8 cellular contexts compared by ENCODE assay signal in the genomic region with DNA sequence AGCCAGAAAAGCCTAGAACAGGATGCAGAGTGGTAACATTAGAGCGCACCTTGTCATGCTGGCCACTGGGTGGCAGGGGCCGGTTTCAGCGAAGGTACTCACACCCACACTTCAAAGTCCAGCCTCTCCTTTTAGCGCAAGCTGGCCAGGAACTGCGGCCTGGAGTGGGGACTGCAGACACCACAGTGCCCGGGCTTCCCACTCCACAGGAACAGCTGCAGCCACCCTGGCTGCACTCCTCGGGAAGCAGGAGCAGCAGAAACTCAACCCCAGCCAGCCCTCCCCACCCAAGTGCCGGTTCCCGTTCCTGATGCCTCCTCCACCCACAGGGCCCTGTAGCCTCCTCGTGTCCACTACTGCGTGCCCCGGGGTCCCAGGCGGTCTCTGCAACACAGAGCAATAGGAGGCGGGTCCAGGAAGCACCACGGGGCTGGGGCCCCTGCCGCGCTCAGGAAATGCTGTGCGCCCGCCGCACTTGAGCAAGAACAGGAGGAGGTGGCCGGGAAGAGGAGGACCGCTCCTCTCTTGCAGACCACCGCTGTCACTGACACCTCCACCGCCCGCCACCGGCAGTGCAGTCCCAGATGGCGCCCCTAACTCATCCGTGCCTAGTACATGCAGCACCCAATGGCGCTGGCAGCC. TPM values are rescaled to one million over a fixed set of nuclear protein-coding genes. Genes with fewer than 3 reads are reported as not detected.
DNase-seq lines count a peak whose midpoint lies in the region; ATAC-seq and TF ChIP-seq lines count a peak whose summit lies in the region.

No MANE protein-coding gene starts in this region.

- H3K4me1 ChIP-seq in endodermal cell (ENCODE audit: control insufficient read depth, insufficient read depth, low read length) = peaks cover 22% of the 10 kb centered on the region
- peaks cover 3% of the 10 kb centered on the region for H3K4me1 ChIP-seq in mucosa of descending colon (ENCODE audit: low read depth)

- DNase-seq in activated T-cell treated with anti-CD3 and anti-CD28 coated beads, Interleukin-2, amount 50 U/mL, for 24 hours = peak; percentile 52
- DNase-seq in activated T-cell treated with anti-CD3 and anti-CD28 coated beads for 4 hours = no peak
- DNase-seq in NAMALWA (ENCODE audit: low spot score) = peak; percentile 33
- DNase-seq in endodermal cell = peak; percentile 85
- DNase-seq in mucosa of descending colon = peak; percentile 61 to 74 (median 71)
- no peak for DNase-seq in activated CD8-positive, alpha-beta memory T cell treated with anti-CD3 and anti-CD28 coated beads for 24 hours

- intact Hi-C loops in mucosa of descending colon (cut with DNase I, micrococcal nuclease) = no loop called here

- 54 to 58% methylated on average over 25 to 29 of the region's 29 CpGs for WGBS in endodermal cell (ENCODE audit: insufficient coverage in 1 of 2, insufficient read length in 1 of 2), 2 experiments

- H3K4me3 ChIP-seq in endodermal cell (ENCODE audit: low read length) (peak overlapping the region; percentile 85), mucosa of descending colon (no peak overlapping the region)

- H3K27me3 ChIP-seq in endodermal cell (ENCODE audit: control insufficient read depth, insufficient read depth, low read length, poor library complexity, severe bottlenecking) = no peaks in the 10 kb centered on the region

- peaks cover 29% of the 10 kb centered on the region for H3K27me3 Mint-ChIP-seq in activated T-cell treated with anti-CD3 and anti-CD28 coated beads, Interleukin-2, amount 50 U/mL, for 24 hours
- H3K27me3 Mint-ChIP-seq in T-helper 1 cell treated with Interleukin-12 subunit alpha and Interleukin-12 subunit beta and Interleukin-4 antibody, amounts not matched to agents 30 μg/mL and 1 μg/mL, for 36 hours (ENCODE audit: low read depth) = peaks cover 33% of the 10 kb centered on the region
- peaks cover 34% of the 10 kb centered on the region for H3K27me3 Mint-ChIP-seq in endodermal cell (ENCODE audit: insufficient read depth)

- no peak overlapping the region for H3K27ac Mint-ChIP-seq in activated T-cell treated with anti-CD3 and anti-CD28 coated beads, Interleukin-2, amount 50 U/mL, for 24 hours
- peak overlapping the region; percentile 12 for H3K27ac Mint-ChIP-seq in T-helper 1 cell treated with Interleukin-12 subunit alpha and Interleukin-12 subunit beta and Interleukin-4 antibody, amounts not matched to agents 30 μg/mL and 1 μg/mL, for 36 hours
- H3K27ac Mint-ChIP-seq in endodermal cell = peak overlapping the region; percentile 66

- H3K9me3 ChIP-seq in endodermal cell (ENCODE audit: control insufficient read depth, low read length) = no peaks in the 10 kb centered on the region
- no peaks in the 10 kb centered on the region for H3K9me3 ChIP-seq in mucosa of descending colon

- TF ChIP-seq CTCF in endodermal cell (conservative IDR thresholded peaks at IDR 0.05) (peak; percentile 82), mucosa of descending colon (IDR thresholded peaks at IDR 0.05) (peak; percentile 43)

- peak overlapping the region; percentile 72 for H3K4me3 Mint-ChIP-seq in activated T-cell treated with anti-CD3 and anti-CD28 coated beads, Interleukin-2, amount 50 U/mL, for 24 hours
- peak overlapping the region; percentile 50 for H3K4me3 Mint-ChIP-seq in T-helper 1 cell treated with Interleukin-12 subunit alpha and Interleukin-12 subunit beta and Interleukin-4 antibody, amounts not matched to agents 30 μg/mL and 1 μg/mL, for 36 hours
- H3K4me3 Mint-ChIP-seq in endodermal cell = peak overlapping the region; percentile 79

- peak; percentile 86 for ATAC-seq in mucosa of descending colon
- ATAC-seq in HG02852 (IDR thresholded peaks at IDR 0.05; ENCODE audit: unreplicated experiment) = no peak

- H3K36me3 ChIP-seq in endodermal cell (ENCODE audit: control insufficient read depth, insufficient read depth, low read length) = peaks cover 6% of the 10 kb centered on the region
- no peaks in the 10 kb centered on the region for H3K36me3 ChIP-seq in mucosa of descending colon (ENCODE audit: low read depth)

- H3K4me1 Mint-ChIP-seq in activated T-cell treated with anti-CD3 and anti-CD28 coated beads, Interleukin-2, amount 50 U/mL, for 24 hours (ENCODE audit: low read depth) = peaks cover 47% of the 10 kb centered on the region
- H3K4me1 Mint-ChIP-seq in T-helper 1 cell treated with Interleukin-12 subunit alpha and Interleukin-12 subunit beta and Interleukin-4 antibody, amounts not matched to agents 30 μg/mL and 1 μg/mL, for 36 hours (ENCODE audit: low read depth) = peaks cover 28% of the 10 kb centered on the region
- H3K4me1 Mint-ChIP-seq in endodermal cell = peaks cover 34% of the 10 kb centered on the region

- H3K27ac ChIP-seq in endodermal cell (ENCODE audit: low read depth, low read length) = no peak overlapping the region

- H3K9me3 Mint-ChIP-seq in activated T-cell treated with anti-CD3 and anti-CD28 coated beads, Interleukin-2, amount 50 U/mL, for 24 hours = no peaks in the 10 kb centered on the region
- H3K9me3 Mint-ChIP-seq in T-helper 1 cell treated with Interleukin-12 subunit alpha and Interleukin-12 subunit beta and Interleukin-4 antibody, amounts not matched to agents 30 μg/mL and 1 μg/mL, for 36 hours = no peaks in the 10 kb centered on the region
- H3K9me3 Mint-ChIP-seq in endodermal cell = no peaks in the 10 kb centered on the region

- H3K36me3 Mint-ChIP-seq in activated T-cell treated with anti-CD3 and anti-CD28 coated beads, Interleukin-2, amount 50 U/mL, for 24 hours (ENCODE audit: low read depth) = no peaks in the 10 kb centered on the region
- peaks cover 1% of the 10 kb centered on the region for H3K36me3 Mint-ChIP-seq in T-helper 1 cell treated with Interleukin-12 subunit alpha and Interleukin-12 subunit beta and Interleukin-4 antibody, amounts not matched to agents 30 μg/mL and 1 μg/mL, for 36 hours (ENCODE audit: low read depth)
- H3K36me3 Mint-ChIP-seq in endodermal cell (ENCODE audit: low read depth) = peaks cover 8% of the 10 kb centered on the region

- H3K9ac ChIP-seq in endodermal cell (ENCODE audit: extremely low read depth, low read length, poor library complexity, severe bottlenecking) = peak overlapping the region; percentile 41

RNA-seq across cellular contexts. Expression of a gene that starts 2.2 kb away (rescaled TPM):
- total RNA-seq in endodermal cell = 1 to 10 TPM; 1.8 to 3.1 TPM
- polyA plus RNA-seq in endodermal cell (2013, experiment 1 of 2) = 0.85 TPM
- polyA plus RNA-seq in endodermal cell (2013, experiment 2 of 2) = 1.4 TPM
- not detected for total RNA-seq in mucosa of descending colon

RNA-seq across cellular contexts. Expression of a gene that starts 43.6 kb away (rescaled TPM):
- under 1 TPM in 1 of 2 donors, not detected in 1; 0.20 TPM for total RNA-seq in endodermal cell
- not detected for polyA plus RNA-seq in endodermal cell (2013, experiment 1 of 2)
- polyA plus RNA-seq in endodermal cell (2013, experiment 2 of 2) = not detected
- not detected for total RNA-seq in mucosa of descending colon

RNA-seq across cellular contexts. Expression of a gene that starts 52.5 kb away (rescaled TPM):
- not detected for total RNA-seq in endodermal cell
- polyA plus RNA-seq in endodermal cell (2013, experiment 1 of 2) = not detected
- not detected for polyA plus RNA-seq in endodermal cell (2013, experiment 2 of 2)
- under 1 TPM in 2 of 3 donors, not detected in 1; 0.13 to 0.14 TPM for total RNA-seq in mucosa of descending colon

Comparison
In these comparisons a context has a peak if more than half of its experiments do, and no peak if none do; other contexts are left out.
1. DNase-seq: peak in activated T-cell treated with anti-CD3 and anti-CD28 coated beads, Interleukin-2, amount 50 U/mL, for 24 hours (single experiment), NAMALWA (single experiment), endodermal cell (single experiment) and mucosa of descending colon (3 of 3); none in activated T-cell treated with anti-CD3 and anti-CD28 coated beads for 4 hours (single experiment) and activated CD8-positive, alpha-beta memory T cell treated with anti-CD3 and anti-CD28 coated beads for 24 hours (single experiment).
2. Peak in every context shown above with its lines, with median percentiles within 50 percentile points of each other: H3K4me3 Mint-ChIP-seq.